In the genomic region with DNA sequence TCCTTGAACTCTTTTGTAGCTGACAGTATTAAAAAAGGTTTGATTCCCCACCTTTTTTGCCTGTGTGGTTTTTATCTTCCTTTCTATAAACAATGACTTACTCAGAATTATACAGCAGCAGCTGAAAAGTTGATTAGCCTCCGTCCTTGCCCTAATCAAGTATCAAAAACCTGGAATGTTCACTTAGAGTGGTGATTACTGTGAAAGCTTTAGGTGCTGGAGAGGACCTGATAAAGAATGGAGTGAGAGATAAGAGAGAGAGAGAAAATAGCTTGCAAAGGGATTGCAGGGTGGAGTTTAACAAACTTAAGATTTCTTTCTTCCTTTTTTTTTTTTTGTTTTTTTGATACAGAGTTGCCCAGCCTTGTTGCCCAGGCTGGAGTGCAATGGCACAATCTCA, we compare ENCODE assay signal across 27 cellular contexts. TPM values are rescaled to one million over a fixed set of nuclear protein-coding genes. Genes with fewer than 3 reads are reported as not detected.
DNase-seq lines count a peak whose midpoint lies in the region; ATAC-seq, FAIRE-seq and TF ChIP-seq lines count a peak whose summit lies in the region.
"Had no signal": no experiment of that assay in that cellular context is flagged by ENCODE, and none has a peak within 500 bp of the region (broad histone marks: within the 10 kb centered on the region; RNA-seq: fewer than 3 reads in every experiment).

No MANE protein-coding gene starts in this region.

- H3K4me3 ChIP-seq in K562 (no peak overlapping the region), left lung (no peak overlapping the region), suprapubic skin (no peak overlapping the region)
- H3K4me3 ChIP-seq: left ventricle myocardium inferior, Peyer's patch had no signal

- no peak for FAIRE-seq in K562 (lab: Jason Lieb, UNC)
- FAIRE-seq: colon, H54 had no signal

- intact Hi-C loops in K562 (cut with micrococcal nuclease) (no loop called here), left lung (cut with DNase I) (no loop called here)

- DNase-seq in OCI-M1 (lab: John Stamatoyannopoulos, UW) (peak; percentile 78), K562 (ENCODE audit: extremely low read depth in 1 of 4, low spot score in 3 of 4) (peak; percentile 26 to 38 (median 32)), left lung (no peak), suprapubic skin (ENCODE audit: low spot score in 2 of 2) (no peak), NCI-H1048 (lab: John Stamatoyannopoulos, UW) (no peak)
- DNase-seq: activated CD4-positive, alpha-beta T cell treated with anti-CD3 and anti-CD28 coated beads, Interleukin-2, amount 50 U/mL, for 1 hour; activated CD4-positive, CD25-positive, alpha-beta regulatory T cell; activated effector memory CD4-positive, alpha-beta T cell treated with Interleukin-2 at 50 U/mL for 16 hours; activated T-cell treated with anti-CD3 and anti-CD28 coated beads, Interleukin-2, amount 50 U/mL, for 1 hour; CD4-positive, alpha-beta memory T cell; effector CD4-positive, alpha-beta T cell; glutamatergic neuron; IMR-90; left ventricle myocardium inferior; MV-4-11; naive thymus-derived CD8-positive, alpha-beta T cell; NCI-H2107; NCI-H345; nucleus accumbens; Peyer's patch; stimulated activated CD4-positive, alpha-beta T cell treated with anti-CD3 and anti-CD28 coated beads, Interleukin-15, amount 100 ng/mL, for 24 hours had no signal

- BruUV-seq in K562 (replicated peaks; lab: Mats Ljungman, UMichigan), result no TSS peak

- TF ChIP-seq RAD21 in K562 (CRISPR knock-in tag; conservative IDR thresholded peaks at IDR 0.05 in 1 of 2, IDR thresholded peaks at IDR 0.05 in 1 of 2), result no peak

- CTCF ChIA-PET in K562 (lab: Yijun Ruan, JAX; ENCODE audit: low intra/inter-chr PET ratio), result no interaction called here

- H3K9me1 ChIP-seq in K562 (ENCODE audit: control insufficient read depth, insufficient read depth, low read length), result no peaks in the 10 kb centered on the region

- in situ Hi-C loops in K562 (cut with MboI), result no loop called here

- ATAC-seq in K562, result peak; percentile 68
- ATAC-seq in left lung, result no peak
- ATAC-seq in HG03097 (IDR thresholded peaks at IDR 0.05; ENCODE audit: low FRiP score, unreplicated experiment), result no peak
- ATAC-seq in HG03457 (IDR thresholded peaks at IDR 0.05; ENCODE audit: unreplicated experiment), result no peak
- ATAC-seq: naive thymus-derived CD8-positive, alpha-beta T cell; stimulated activated memory B cell treated with anti-CD40 and anti-IgM and Interleukin-4, amounts not matched to agents 10 μg/mL and 1 μg/mL and 100 μg/mL, for 72 hours had no signal

- 0% methylated on average over 1 of the region's 1 CpG for WGBS in K562 (ENCODE audit: insufficient coverage, low coverage, missing lambda C conversion rate)
- 90% methylated on average over 1 of the region's 1 CpG for WGBS in suprapubic skin

- H2AFZ ChIP-seq in K562 (ENCODE audit: low read depth, low read length), result no peak overlapping the region

- POLR2A ChIA-PET in K562 (lab: Yijun Ruan, JAX), result interaction anchor here (1.5 kb wide), 1 partner anchor 9 kb away, joined by 4 read pairs; no protein-coding TSS in a partner anchor

- no peak overlapping the region for H3K4me2 ChIP-seq in K562 (ENCODE audit: insufficient read depth, low read length)

- H3K9ac ChIP-seq in K562 (ENCODE audit: insufficient read depth in 1 of 2, low read depth in 2 of 2, low read length in 2 of 2), result no peak overlapping the region

- H3K4me1 ChIP-seq in K562 (replicated peaks in 1 of 2; ENCODE audit: control insufficient read depth in 2 of 2, insufficient read depth in 2 of 2, low read length in 2 of 2), result no peaks in the 10 kb centered on the region
- peaks cover 12 to 27% of the 10 kb centered on the region in 2 donors for H3K4me1 ChIP-seq in left lung
- H3K4me1 ChIP-seq in suprapubic skin, result peaks cover 31% of the 10 kb centered on the region

- no peaks in the 10 kb centered on the region for H3K79me2 ChIP-seq in K562 (ENCODE audit: control insufficient read depth, insufficient read depth, low read length)

- TF ChIP-seq POLR2A in K562 (conservative IDR thresholded peaks at IDR 0.05), result no peak
- TF ChIP-seq POLR2A in suprapubic skin (IDR thresholded peaks at IDR 0.05), result no peak

- H4K20me1 ChIP-seq in K562 (replicated peaks; ENCODE audit: control insufficient read depth, insufficient read depth, low read length), result no peaks in the 10 kb centered on the region

- H3K9me3 ChIP-seq in K562 (replicated peaks; ENCODE audit: control insufficient read depth, insufficient read depth, low read depth, low read length) (no peaks in the 10 kb centered on the region), left lung (no peaks in the 10 kb centered on the region), suprapubic skin (no peaks in the 10 kb centered on the region)
- H3K9me3 ChIP-seq: left ventricle myocardium inferior, Peyer's patch had no signal

- TF ChIP-seq EP300 in K562 (IDR thresholded peaks at IDR 0.05; ENCODE audit: low read length) (peak; percentile 73), suprapubic skin (IDR thresholded peaks at IDR 0.05) (no peak)

- peaks cover 39 to 48% of the 10 kb centered on the region in 2 experiments for H3K27me3 ChIP-seq in K562 (ENCODE audit: control insufficient read depth in 2 of 2, insufficient read depth in 2 of 2, low read length in 2 of 2)
- H3K27me3 ChIP-seq in left lung, result peaks cover 0 to 9% of the 10 kb centered on the region in 2 donors
- no peaks in the 10 kb centered on the region for H3K27me3 ChIP-seq in suprapubic skin
- H3K27me3 ChIP-seq: Peyer's patch had no signal

- H3K36me3 ChIP-seq in K562 (ENCODE audit: control insufficient read depth, insufficient read depth, low read length) (no peaks in the 10 kb centered on the region), left lung (no peaks in the 10 kb centered on the region), suprapubic skin (no peaks in the 10 kb centered on the region)
- H3K36me3 ChIP-seq: left ventricle myocardium inferior, Peyer's patch had no signal

- H3K27ac ChIP-seq in K562 (ENCODE audit: extremely low read depth, low read depth, low read length) (no peak overlapping the region), left lung (peak overlapping the region; percentile 2 to 13), suprapubic skin (peak overlapping the region; percentile 19)
- H3K27ac ChIP-seq: epithelial cell of prostate, left ventricle myocardium inferior, Peyer's patch had no signal

- TF ChIP-seq CTCF in K562 (IDR thresholded peaks at IDR 0.05 in 2 of 3, conservative IDR thresholded peaks at IDR 0.05 in 1 of 3; ENCODE audit: insufficient read depth in 2 of 3, low read depth in 1 of 3, low read length in 3 of 3), result no peak
- no peak for TF ChIP-seq CTCF in left lung (IDR thresholded peaks at IDR 0.05)
- TF ChIP-seq CTCF in suprapubic skin (IDR thresholded peaks at IDR 0.05), result no peak

TF ChIP-seq in K562, 482 proteins besides CTCF, POLR2A, EP300 and RAD21 (continues in another document):
- no peak for TF ChIP-seq MXI1 (IDR thresholded peaks at IDR 0.05; ENCODE audit: low read depth, low read length)
- TF ChIP-seq, protein P1, sequence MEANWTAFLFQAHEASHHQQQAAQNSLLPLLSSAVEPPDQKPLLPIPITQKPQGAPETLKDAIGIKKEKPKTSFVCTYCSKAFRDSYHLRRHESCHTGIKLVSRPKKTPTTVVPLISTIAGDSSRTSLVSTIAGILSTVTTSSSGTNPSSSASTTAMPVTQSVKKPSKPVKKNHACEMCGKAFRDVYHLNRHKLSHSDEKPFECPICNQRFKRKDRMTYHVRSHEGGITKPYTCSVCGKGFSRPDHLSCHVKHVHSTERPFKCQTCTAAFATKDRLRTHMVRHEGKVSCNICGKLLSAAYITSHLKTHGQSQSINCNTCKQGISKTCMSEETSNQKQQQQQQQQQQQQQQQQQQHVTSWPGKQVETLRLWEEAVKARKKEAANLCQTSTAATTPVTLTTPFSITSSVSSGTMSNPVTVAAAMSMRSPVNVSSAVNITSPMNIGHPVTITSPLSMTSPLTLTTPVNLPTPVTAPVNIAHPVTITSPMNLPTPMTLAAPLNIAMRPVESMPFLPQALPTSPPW (CRISPR knock-in tag; IDR thresholded peaks at IDR 0.05), result 0 out of 2 replicates have a peak, but pooled peaks have one; percentile 19

RNA-seq across cellular contexts. Expression of a gene that starts 6.7 kb away (rescaled TPM):
- not detected in 2 replicates for total RNA-seq in K562 (2011; cell fraction: chromatin; rRNA removed; ENCODE audit: low replicate concordance)
- total RNA-seq in K562 (2011; cell fraction: nucleolus; rRNA removed), result not detected in 2 replicates
- total RNA-seq in K562 (2011; cell fraction: nucleoplasm; rRNA removed), result not detected in 2 replicates
- total RNA-seq in K562 (2014; rRNA removed), result not detected in 2 replicates
- not detected in 2 replicates for total RNA-seq in K562 (2014; rRNA removed; fragmentation: Illumina TruSeq; extraction: Trizol)
- not detected in 2 replicates for total RNA-seq in K562 (2015; rRNA removed; fragmentation: Illumina TruSeq; extraction: Trizol)
- 0.07 and 0.18 TPM in 2 replicates for total RNA-seq in K562 (2021)
- not detected in 2 replicates for polyA plus RNA-seq in K562 (2011; rRNA removed)
- not detected in 2 replicates for polyA plus RNA-seq in K562 (2011; cell fraction: cytosol; rRNA removed)
- 0.01 TPM in 1 of 2 replicates, not detected in the other for polyA plus RNA-seq in K562 (2011; cell fraction: nucleus; rRNA removed)
- polyA plus RNA-seq in K562 (2012), result 0.01 TPM in 1 of 2 replicates, not detected in the other
- polyA plus RNA-seq in K562 (2014; fragmentation: Illumina TruSeq; extraction: Trizol), result 0.01 TPM in 1 of 2 replicates, not detected in the other
- polyA plus RNA-seq in K562 (2014; fragmentation: Nextera tagmentation; extraction: Ambion mirVana), result not detected
- polyA plus RNA-seq in K562 (2014; rRNA removed), result not detected in 2 replicates
- polyA minus RNA-seq in K562 (2011; rRNA and poly(A)+ RNA removed), result not detected in 2 replicates
- not detected in 2 replicates for polyA minus RNA-seq in K562 (2011; cell fraction: cytosol; rRNA and poly(A)+ RNA removed)
- polyA minus RNA-seq in K562 (2011; cell fraction: nucleus; rRNA and poly(A)+ RNA removed), result not detected in 2 replicates
- 10 to 100 TPM; 31.2 to 68.1 TPM for total RNA-seq in left lung
- total RNA-seq in suprapubic skin, result 10 to 100 TPM in 3 of 4 donors, 1 to 10 TPM in 1; 7.1 to 27.0 (median 14.2) TPM
- total RNA-seq: CD4-positive, alpha-beta memory T cell; naive thymus-derived CD8-positive, alpha-beta T cell had no signal
- polyA plus RNA-seq: CD4-positive, alpha-beta memory T cell; naive thymus-derived CD8-positive, alpha-beta T cell had no signal

Comparison
In these comparisons a context has a peak if more than half of its experiments do, and no peak if none do; other contexts are left out.
1. DNase-seq: peak in OCI-M1 (single experiment) and K562 (4 of 4); none in left lung (0 of 2), suprapubic skin (0 of 2) and NCI-H1048 (single experiment).
2. RNA of a gene that starts 6.7 kb away (total RNA-seq): 31.2 to 68.1 TPM in left lung and 7.1 to 27.0 TPM in suprapubic skin; 0.07 to 0.18 TPM in K562; every median in the first group is over 4 times any median in the second.